Comparison of ENCODE assay signal across 12 cellular contexts in the genomic region with DNA sequence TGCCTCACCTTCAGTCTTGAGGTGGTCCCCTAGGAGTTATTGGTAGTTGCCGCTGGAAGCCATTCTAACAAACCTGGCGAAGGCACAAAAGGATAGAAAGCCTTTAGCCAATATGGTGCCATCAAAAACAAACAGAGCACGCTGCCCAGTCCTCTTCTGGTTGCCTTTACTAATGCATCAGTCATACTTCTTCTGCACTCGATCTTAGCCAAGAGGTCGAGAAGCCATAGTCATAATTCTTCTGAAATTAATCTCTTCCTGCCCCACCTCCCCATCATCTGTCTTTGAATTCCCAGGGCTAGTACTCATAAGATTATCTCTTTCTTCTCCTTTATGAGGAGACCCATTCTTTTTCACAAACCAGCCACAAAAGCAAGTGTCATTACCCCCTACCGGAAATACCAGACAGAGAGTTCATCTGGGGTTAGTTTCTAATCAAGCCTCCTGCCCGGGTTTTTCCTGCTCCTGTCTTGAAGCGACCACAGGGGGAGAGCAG. TPM values are rescaled to one million over a fixed set of nuclear protein-coding genes. Genes with fewer than 3 reads are reported as not detected.
DNase-seq lines count a peak whose midpoint lies in the region; ATAC-seq, FAIRE-seq and TF ChIP-seq lines count a peak whose summit lies in the region.
"Had no signal": no experiment of that assay in that cellular context is flagged by ENCODE, and none has a peak within 500 bp of the region (broad histone marks: within the 10 kb centered on the region; RNA-seq: fewer than 3 reads in every experiment).

No MANE protein-coding gene starts in this region.

- no peaks in the 10 kb centered on the region for H3K79me2 ChIP-seq in HepG2 (ENCODE audit: insufficient read depth, low read length)

- peak overlapping the region; percentile 98 for H3K4me2 ChIP-seq in HepG2 (ENCODE audit: low read depth, low read length)

- peak overlapping the region; percentile 3 for H3K4me3 Mint-ChIP-seq in activated T-helper 17 cell treated with anti-CD3 and anti-CD28 coated beads, Interleukin-2, amount 50 U/mL, for 72 hours
- H3K4me3 Mint-ChIP-seq: WTC11 had no signal

- POLR2A ChIA-PET in AG04450 (lab: Yijun Ruan, JAX) (no interaction called here), HepG2 (lab: Yijun Ruan, JAX) (interaction anchor here (0.8 to 2.6 kb wide), 6 partner anchors 35 to 317 kb away, joined by 3 to 126 read pairs (median 20); a partner anchor contains a TSS)

- H3K36me3 ChIP-seq in HepG2 (replicated peaks in 1 of 2; ENCODE audit: control insufficient read depth in 1 of 2, insufficient read depth in 2 of 2, low read length in 2 of 2) = no peaks in the 10 kb centered on the region

- no peak for FAIRE-seq in HepG2 (lab: Jason Lieb, UNC)
- FAIRE-seq: endometrium had no signal

- no TSS peak for BruUV-seq in HepG2 (replicated peaks; lab: Mats Ljungman, UMichigan)

- H3K27ac ChIP-seq in AG04450 (ENCODE audit: low read depth, low read length) (peak overlapping the region; percentile 22), HepG2 (ENCODE audit: extremely low read length, insufficient read depth, low read length) (peak overlapping the region; percentile 95)

- TF ChIP-seq CTCF in AG04450 (IDR thresholded peaks at IDR 0.05; ENCODE audit: low read depth, low read length) (no peak), HepG2 (CRISPR knock-in tag; IDR thresholded peaks at IDR 0.05) (no peak)

- H3K9me3 ChIP-seq in AG04450 (ENCODE audit: control insufficient read depth, insufficient read depth, low read length) = peaks cover 2% of the 10 kb centered on the region; the same call in 1 of the 2 replicates
- H3K9me3 ChIP-seq in HepG2 (ENCODE audit: low read length) = no peaks in the 10 kb centered on the region

- TF ChIP-seq RAD21 in HepG2 (CRISPR knock-in tag; IDR thresholded peaks at IDR 0.05) = no peak

- H3K27ac Mint-ChIP-seq in activated T-helper 17 cell treated with anti-CD3 and anti-CD28 coated beads, Interleukin-2, amount 50 U/mL, for 72 hours = peak overlapping the region; percentile 2
- H3K27ac Mint-ChIP-seq: WTC11 had no signal

- peak overlapping the region; percentile 85 for H3K9ac ChIP-seq in HepG2 (ENCODE audit: insufficient read depth, low read depth, low read length)

- peak in 1 of 2 experiments; percentile 52; a peak in 1 of 4 replicates for TF ChIP-seq EP300 in HepG2 (IDR thresholded peaks at IDR 0.05; ENCODE audit: low read depth in 2 of 2, low read length in 2 of 2)
- no peak for TF ChIP-seq EP300 in HepG2 (CRISPR knock-in tag; IDR thresholded peaks at IDR 0.05; ENCODE audit: borderline replicate concordance)

- H2AFZ ChIP-seq in HepG2 (ENCODE audit: low read length) = no peak overlapping the region

- WGBS in HepG2 (ENCODE audit: low lambda C conversion rate) = 27% methylated on average over 8 of the region's 8 CpGs

- no peaks in the 10 kb centered on the region for H3K9me3 Mint-ChIP-seq in activated T-helper 17 cell treated with anti-CD3 and anti-CD28 coated beads, Interleukin-2, amount 50 U/mL, for 72 hours

- H3K27me3 ChIP-seq in AG04450 (ENCODE audit: control insufficient read depth, insufficient read depth, low read length) (no peaks in the 10 kb centered on the region), HepG2 (ENCODE audit: control insufficient read depth in 1 of 2, insufficient read depth in 2 of 2, low read length in 2 of 2) (no peaks in the 10 kb centered on the region)

- H3K4me1 Mint-ChIP-seq in activated T-helper 17 cell treated with anti-CD3 and anti-CD28 coated beads, Interleukin-2, amount 50 U/mL, for 72 hours = peaks cover 9% of the 10 kb centered on the region

- H4K20me1 ChIP-seq in HepG2 (ENCODE audit: insufficient read depth, low read length) = no peaks in the 10 kb centered on the region

- DNase-seq in AG04450 (ENCODE audit: low read depth, low spot score) = no peak
- peak; percentile 75 for DNase-seq in HT-29 (ENCODE audit: low spot score)
- peak; percentile 79 for DNase-seq in HepG2 (ENCODE audit: low spot score)
- no peak for DNase-seq in T-helper 2 cell
- no peak for DNase-seq in midbrain (lab: John Stamatoyannopoulos, UW)
- DNase-seq in activated CD4-positive, alpha-beta T cell treated with anti-CD3 and anti-CD28 coated beads, Interleukin-2, amount 50 U/mL, for 1 hour = no peak
- DNase-seq: GOT3, posterior cingulate gyrus had no signal

- CTCF ChIA-PET in AG04450 (lab: Charles Lee) (no interaction called here), HepG2 (lab: Yijun Ruan, JAX; ENCODE audit: low intra/inter-chr PET ratio, low total read pairs) (interaction anchor here (0.7 kb wide), 1 partner anchor 28 kb away, joined by 3 read pairs; no protein-coding TSS in a partner anchor)

- intact Hi-C loops in HepG2 (cut with micrococcal nuclease; ENCODE audit: unreplicated experiment) = no loop called here

- no peaks in the 10 kb centered on the region for H3K36me3 Mint-ChIP-seq in activated T-helper 17 cell treated with anti-CD3 and anti-CD28 coated beads, Interleukin-2, amount 50 U/mL, for 72 hours (ENCODE audit: low read depth)
- H3K36me3 Mint-ChIP-seq: WTC11 had no signal

- H3K27me3 Mint-ChIP-seq in activated T-helper 17 cell treated with anti-CD3 and anti-CD28 coated beads, Interleukin-2, amount 50 U/mL, for 72 hours = peaks cover 7% of the 10 kb centered on the region

- in situ Hi-C loops in HepG2 (cut with HindIII; ENCODE audit: extremely low pct_ligation_motif_present, low pct_unique_long_range_greater_than_20kb) = loop anchor here (25.0 kb wide), 1 partner anchor 788 kb away; no protein-coding TSS in a partner anchor

- H3K4me3 ChIP-seq in AG04450 (ENCODE audit: low read depth, low read length) = no peak overlapping the region
- H3K4me3 ChIP-seq in HepG2 (replicated peaks in 1 of 3; ENCODE audit: insufficient read depth in 1 of 3, low read depth in 2 of 3, low read length in 3 of 3) = peak overlapping the region; percentile 49 to 67 (median 66)

- peak; percentile 81 for ATAC-seq in activated T-helper 17 cell treated with anti-CD3 and anti-CD28 coated beads, Interleukin-2, amount 50 U/mL, for 72 hours (replicated peaks)
- ATAC-seq in HepG2 (peak; percentile 1; the same call in 1 of the 3 replicates), GM21528 (IDR thresholded peaks at IDR 0.05; ENCODE audit: low FRiP score, unreplicated experiment) (no peak)
- ATAC-seq: WTC11 had no signal

- peaks cover 86% of the 10 kb centered on the region for H3K4me1 ChIP-seq in HepG2 (ENCODE audit: insufficient read depth, low read length)

- TF ChIP-seq POLR2A in HepG2 (IDR thresholded peaks at IDR 0.05; ENCODE audit: insufficient read depth in 1 of 2, low read depth in 2 of 2, low read length in 2 of 2) = no peak

TF ChIP-seq in HepG2, 621 proteins besides CTCF, POLR2A, EP300 and RAD21 (continues in another document):
- no peak for TF ChIP-seq ZNF616 (CRISPR knock-in tag; IDR thresholded peaks at IDR 0.05; ENCODE audit: low read depth)
- no peak for TF ChIP-seq ZBTB1 (CRISPR knock-in tag; IDR thresholded peaks at IDR 0.05; ENCODE audit: borderline replicate concordance)
- TF ChIP-seq RBM22 (optimal IDR thresholded peaks at IDR 0.05; ENCODE audit: low read length) = no peak
- peak; percentile 91 for TF ChIP-seq RXRB (CRISPR knock-in tag; IDR thresholded peaks at IDR 0.05; ENCODE audit: borderline replicate concordance)
- peak; percentile 36; the same call in 1 of the 2 replicates for TF ChIP-seq NCOA2 (CRISPR knock-in tag; IDR thresholded peaks at IDR 0.05)
- TF ChIP-seq ZNF724P (CRISPR knock-in tag; IDR thresholded peaks at IDR 0.05; ENCODE audit: borderline replicate concordance) = no peak
- TF ChIP-seq PHF20 (CRISPR knock-in tag; IDR thresholded peaks at IDR 0.05) = no peak
- TF ChIP-seq ZSCAN9 (CRISPR knock-in tag; IDR thresholded peaks at IDR 0.05; ENCODE audit: borderline replicate concordance) = no peak
- no peak for TF ChIP-seq RORA (CRISPR knock-in tag; IDR thresholded peaks at IDR 0.05)

RNA-seq across cellular contexts. Expression of a gene that starts 21.4 kb away (rescaled TPM):
- polyA plus RNA-seq in AG04450 (2011; rRNA removed) (0.05 and 0.07 TPM in 2 replicates), HepG2 (2011; rRNA removed) (0.04 TPM in 1 of 2 replicates, not detected in the other)
- polyA minus RNA-seq in AG04450 (2011; rRNA and poly(A)+ RNA removed) = 0.74 TPM in 1 of 2 replicates, not detected in the other
- 258 and 320 TPM in 2 replicates for total RNA-seq in HT-29 (2014; rRNA removed; shearing (Covaris generic))
- total RNA-seq in activated T-helper 17 cell treated with anti-CD3 and anti-CD28 coated beads, Interleukin-2, amount 50 U/mL, for 72 hours = under 1 TPM in 1 of 2 donors, not detected in 1; 0.35 TPM
- 0.24 and 0.46 TPM in 2 replicates for total RNA-seq in HepG2 (2016; rRNA removed; fragmentation: Illumina TruSeq; extraction: Trizol)
- not detected in 2 replicates for total RNA-seq in HepG2 (2016; cell fraction: cytosol; rRNA removed; fragmentation: Illumina TruSeq; extraction: Trizol; ENCODE audit: low read depth)
- 0.19 and 0.65 TPM in 2 replicates for total RNA-seq in HepG2 (2016; cell fraction: insoluble cytoplasmic fraction; rRNA removed; fragmentation: Illumina TruSeq; extraction: Trizol)
- 0.09 and 0.24 TPM in 2 replicates for total RNA-seq in HepG2 (2016; cell fraction: membrane; rRNA removed; fragmentation: Illumina TruSeq; extraction: Trizol)
- 0.22 and 0.28 TPM in 2 replicates for total RNA-seq in HepG2 (2016; cell fraction: nucleus; rRNA removed; fragmentation: Illumina TruSeq; extraction: Trizol)
- polyA plus RNA-seq in HepG2 (2011; cell fraction: cytosol; rRNA removed) = 0.08 TPM in 1 of 2 replicates, not detected in the other
- 0.07 TPM in 1 of 2 replicates, not detected in the other for polyA plus RNA-seq in HepG2 (2011; cell fraction: nucleus; rRNA removed)
- not detected in 2 replicates for polyA plus RNA-seq in HepG2 (2012)
- 0.06 and 0.17 TPM in 2 replicates for polyA plus RNA-seq in HepG2 (2016; cell fraction: cytosol; fragmentation: Illumina TruSeq; extraction: Trizol; ENCODE audit: low read depth)
- 0.13 and 0.40 TPM in 2 replicates for polyA plus RNA-seq in HepG2 (2016; cell fraction: insoluble cytoplasmic fraction; fragmentation: Illumina TruSeq; extraction: Trizol; ENCODE audit: low read depth)
- polyA plus RNA-seq in HepG2 (2016; cell fraction: membrane; fragmentation: Illumina TruSeq; extraction: Trizol; ENCODE audit: low read depth) = 0.13 TPM in 1 of 2 replicates, not detected in the other
- 0.28 and 0.30 TPM in 2 replicates for polyA plus RNA-seq in HepG2 (2016; cell fraction: nucleus; fragmentation: Illumina TruSeq; extraction: Trizol; ENCODE audit: insufficient read depth, low read depth)
- 0.06 and 0.65 TPM in 2 replicates for polyA minus RNA-seq in HepG2 (2011; rRNA and poly(A)+ RNA removed; ENCODE audit: low replicate concordance)
- polyA minus RNA-seq in HepG2 (2011; cell fraction: cytosol; rRNA and poly(A)+ RNA removed) = not detected in 2 replicates
- 0.25 and 0.39 TPM in 2 replicates for polyA minus RNA-seq in HepG2 (2011; cell fraction: nucleus; rRNA and poly(A)+ RNA removed)

Comparison
In these comparisons a context has a peak if more than half of its experiments do, and no peak if none do; other contexts are left out.
1. DNase-seq: peak in HT-29 (single experiment) and HepG2 (single experiment); none in AG04450 (single experiment), T-helper 2 cell (0 of 5), midbrain (single experiment) and activated CD4-positive, alpha-beta T cell treated with anti-CD3 and anti-CD28 coated beads, Interleukin-2, amount 50 U/mL, for 1 hour (single experiment).
2. RNA of a gene that starts 21.4 kb away (total RNA-seq): 258 to 320 TPM in HT-29; 0.09 to 0.65 TPM in HepG2 and 0.35 TPM in activated T-helper 17 cell treated with anti-CD3 and anti-CD28 coated beads, Interleukin-2, amount 50 U/mL, for 72 hours; every median in the first group is over 100 times any median in the second.